ENCODE assay signal across 1 cellular context in genomic region chr2:98702127-98702802, GRCh38.
TF ChIP-seq lines count a peak whose summit lies in the region.

No MANE protein-coding gene starts in this region.

TF ChIP-seq in HepG2, 621 proteins besides CTCF, POLR2A, EP300 and RAD21 (continued from another document and continues in another):
- TF ChIP-seq ARID3A (IDR thresholded peaks at IDR 0.05; ENCODE audit: low read depth, low read length) (no peak), ARID4A (CRISPR knock-in tag; IDR thresholded peaks at IDR 0.05; ENCODE audit: borderline replicate concordance) (peak; percentile 85), ZNF570 (CRISPR knock-in tag; IDR thresholded peaks at IDR 0.05; ENCODE audit: borderline replicate concordance) (0 out of 2 replicates have a peak, but pooled peaks have one; percentile 33), HDAC1 (CRISPR knock-in tag; IDR thresholded peaks at IDR 0.05) (peak; percentile 95), ZNF205 (CRISPR knock-in tag; IDR thresholded peaks at IDR 0.05) (peak; percentile 90; the same call in 1 of the 2 replicates), PCBP1 (IDR thresholded peaks at IDR 0.05; ENCODE audit: borderline replicate concordance, low read depth, low read length) (no peak), ZNF253 (CRISPR knock-in tag; IDR thresholded peaks at IDR 0.05; ENCODE audit: borderline replicate concordance) (no peak), GMEB1 (CRISPR knock-in tag; IDR thresholded peaks at IDR 0.05; ENCODE audit: borderline replicate concordance) (peak; percentile 72), IKZF5 (CRISPR knock-in tag; IDR thresholded peaks at IDR 0.05) (peak; percentile 98), TAF1 (CRISPR knock-in tag; IDR thresholded peaks at IDR 0.05) (peak; percentile 68), ZNF362 (CRISPR knock-in tag; IDR thresholded peaks at IDR 0.05; ENCODE audit: borderline replicate concordance) (peak; percentile 74; the same call in 1 of the 2 replicates), ZNF558 (CRISPR knock-in tag; IDR thresholded peaks at IDR 0.05; ENCODE audit: borderline replicate concordance) (no peak), ZNF407 (CRISPR knock-in tag; IDR thresholded peaks at IDR 0.05; ENCODE audit: not compliant biosample characterization) (peak; percentile 92), CEBPG (CRISPR knock-in tag; IDR thresholded peaks at IDR 0.05) (no peak; the same call in 1 of the 2 replicates), POLR2G (IDR thresholded peaks at IDR 0.05; ENCODE audit: low read depth, low read length) (peak; percentile 68; the same call in 1 of the 2 replicates), CBFB (CRISPR knock-in tag; IDR thresholded peaks at IDR 0.05) (peak; percentile 69; the same call in 1 of the 2 replicates), HCFC1 (IDR thresholded peaks at IDR 0.05; ENCODE audit: low read depth, low read length) (no peak), TERF1 (CRISPR knock-in tag; IDR thresholded peaks at IDR 0.05) (no peak), ZNF800 (CRISPR knock-in tag; IDR thresholded peaks at IDR 0.05) (0 out of 2 replicates have a peak, but pooled peaks have one; percentile 48), MNT (IDR thresholded peaks at IDR 0.05) (peak; percentile 35), ELF1 (CRISPR knock-in tag; IDR thresholded peaks at IDR 0.05) (peak; percentile 9; the same call in 1 of the 2 replicates), MXD3 (CRISPR knock-in tag; IDR thresholded peaks at IDR 0.05) (peak; percentile 77; the same call in 1 of the 2 replicates), ZNF704 (CRISPR knock-in tag; IDR thresholded peaks at IDR 0.05; ENCODE audit: borderline replicate concordance) (peak; percentile 67; the same call in 1 of the 2 replicates)
